In genomic region chr2:120600786-120601185, GRCh38 we compare ENCODE assay signal across 16 cellular contexts.
DNase-seq lines count a peak whose midpoint lies in the region; ATAC-seq and TF ChIP-seq lines count a peak whose summit lies in the region.
"Had no signal": no experiment of that assay in that cellular context is flagged by ENCODE, and none has a peak within 500 bp of the region (broad histone marks: within the 10 kb centered on the region; RNA-seq: fewer than 3 reads in every experiment).

No MANE protein-coding gene starts in this region.

- H3K27ac ChIP-seq in right cardiac atrium (ENCODE audit: low read length), result no peak overlapping the region
- H3K27ac ChIP-seq in mesenchymal stem cell (ENCODE audit: low read length, poor library complexity, severe bottlenecking), result no peak overlapping the region
- no peak overlapping the region for H3K27ac ChIP-seq in spleen

- H3K9ac ChIP-seq in mesenchymal stem cell (ENCODE audit: low read length), result no peak overlapping the region

- no peak overlapping the region for H3K14ac ChIP-seq in mesenchymal stem cell (ENCODE audit: low read length in 2 of 2)

- no peak overlapping the region for H2BK15ac ChIP-seq in mesenchymal stem cell (ENCODE audit: low read depth, poor library complexity, severe bottlenecking)

- no peak overlapping the region for H2AFZ ChIP-seq in mesenchymal stem cell (ENCODE audit: low read depth, low read length)

- peak overlapping the region; percentile 31 for H4K91ac ChIP-seq in mesenchymal stem cell (ENCODE audit: low read length)

- H3K4me3 ChIP-seq in right cardiac atrium (ENCODE audit: low read length) (no peak overlapping the region), mesenchymal stem cell (ENCODE audit: insufficient read depth in 1 of 2, low read depth in 1 of 2, low read length in 2 of 2) (no peak overlapping the region), spleen (no peak overlapping the region)

- no peak overlapping the region for H3K4me3 Mint-ChIP-seq in glutamatergic neuron (ENCODE audit: unreplicated experiment)
- H3K4me3 Mint-ChIP-seq in activated CD4-positive, alpha-beta memory T cell treated with anti-CD3 and anti-CD28 coated beads for 36 hours, result no peak overlapping the region
- H3K4me3 Mint-ChIP-seq: B cell; CD4-positive, alpha-beta T cell; H9 had no signal

- no peaks in the 10 kb centered on the region for H3K27me3 ChIP-seq in right cardiac atrium (ENCODE audit: control insufficient read depth, insufficient read depth)
- peaks cover 12 to 39% of the 10 kb centered on the region in 2 experiments for H3K27me3 ChIP-seq in mesenchymal stem cell (ENCODE audit: control insufficient read depth in 1 of 2, insufficient read depth in 1 of 2, low read length in 2 of 2)
- peaks cover 0 to 17% (median 0%) of the 10 kb centered on the region in 7 donors for H3K27me3 ChIP-seq in spleen (replicated peaks in 1 of 7)

- H3K79me1 ChIP-seq in mesenchymal stem cell (replicated peaks; ENCODE audit: low read length, poor library complexity, severe bottlenecking), result no peaks in the 10 kb centered on the region

- H3K4me1 Mint-ChIP-seq in glutamatergic neuron (ENCODE audit: low read depth, unreplicated experiment), result peaks cover 21% of the 10 kb centered on the region
- no peaks in the 10 kb centered on the region for H3K4me1 Mint-ChIP-seq in activated CD4-positive, alpha-beta memory T cell treated with anti-CD3 and anti-CD28 coated beads for 36 hours (ENCODE audit: low read depth)
- H3K4me1 Mint-ChIP-seq: B cell had no signal

- no peak overlapping the region for H2BK5ac ChIP-seq in mesenchymal stem cell (ENCODE audit: low read depth, low read length, poor library complexity, severe bottlenecking)

- H3K9me3 Mint-ChIP-seq in glutamatergic neuron (ENCODE audit: unreplicated experiment), result peaks cover 16% of the 10 kb centered on the region
- no peaks in the 10 kb centered on the region for H3K9me3 Mint-ChIP-seq in activated CD4-positive, alpha-beta memory T cell treated with anti-CD3 and anti-CD28 coated beads for 36 hours
- H3K9me3 Mint-ChIP-seq: CD4-positive, alpha-beta T cell had no signal

- POLR2A ChIA-PET in activated CD4-positive, alpha-beta memory T cell treated with anti-CD3 and anti-CD28 coated beads for 36 hours (lab: Charles Lee), result no interaction called here

- H3K4me1 ChIP-seq in right cardiac atrium (ENCODE audit: control insufficient read depth, insufficient read depth, low read length) (peaks cover 6% of the 10 kb centered on the region), mesenchymal stem cell (ENCODE audit: control insufficient read depth, insufficient read depth, low read depth, low read length) (peaks cover 8% of the 10 kb centered on the region), spleen (no peaks in the 10 kb centered on the region)

- 94% methylated on average over 5 of the region's 5 CpGs for WGBS in right cardiac atrium
- WGBS in mesenchymal stem cell, result 91% methylated on average over 5 of the region's 5 CpGs
- WGBS in spleen, 5 donors, result 90 to 94% (median 92%) methylated on average over 5 of the region's 5 CpGs

- no peak overlapping the region for H3K4ac ChIP-seq in mesenchymal stem cell (ENCODE audit: low read depth in 1 of 2, low read length in 2 of 2)

- intact Hi-C loops in right cardiac atrium (cut with DNase I), result no loop called here
- intact Hi-C loops in left cardiac atrium (cut with DNase I), result no loop called here
- intact Hi-C loops in spleen (cut with DNase I; ENCODE audit: low total_unique reads), result no loop called here
- intact Hi-C loops in activated CD4-positive, alpha-beta memory T cell treated with anti-CD3 and anti-CD28 coated beads for 36 hours (cut with micrococcal nuclease), result no loop called here

- peaks cover 8% of the 10 kb centered on the region for H3K36me3 Mint-ChIP-seq in glutamatergic neuron (ENCODE audit: unreplicated experiment)
- no peaks in the 10 kb centered on the region for H3K36me3 Mint-ChIP-seq in activated CD4-positive, alpha-beta memory T cell treated with anti-CD3 and anti-CD28 coated beads for 36 hours

- no peak overlapping the region for H4K8ac ChIP-seq in mesenchymal stem cell (ENCODE audit: low read length)

- H3K18ac ChIP-seq in mesenchymal stem cell (ENCODE audit: low read depth in 1 of 2, low read length in 2 of 2), result no peak overlapping the region

- no peak overlapping the region for H3K23ac ChIP-seq in mesenchymal stem cell (ENCODE audit: low read length in 2 of 2)

- H3K9me3 ChIP-seq in right cardiac atrium (ENCODE audit: control insufficient read depth, low read length) (no peaks in the 10 kb centered on the region), mesenchymal stem cell (ENCODE audit: control insufficient read depth, low read length) (no peaks in the 10 kb centered on the region), spleen (peaks cover 0 to 5% (median 0%) of the 10 kb centered on the region in 8 donors)

- H2BK120ac ChIP-seq in mesenchymal stem cell (ENCODE audit: low read depth, low read length), result no peak overlapping the region

- H2BK12ac ChIP-seq in mesenchymal stem cell (ENCODE audit: low read length in 2 of 2), result no peak overlapping the region

- DNase-seq in right cardiac atrium (peak in 2 of 3 donors; percentile 2 to 18), left cardiac atrium (no peak), glutamatergic neuron (peak; percentile 5), mesenchymal stem cell (no peak), spleen (peak; percentile 74)
- DNase-seq in activated CD4-positive, alpha-beta memory T cell treated with anti-CD3 and anti-CD28 coated beads for 36 hours, result no peak
- DNase-seq: C1 segment of cervical spinal cord; CD4-positive, alpha-beta T cell; DMS153; DMS79 treated with DMSO at 0.1 percent for 48 hours; EL; GOT3; H9 had no signal

- no peak for ATAC-seq in right cardiac atrium
- ATAC-seq in left cardiac atrium, result no peak
- ATAC-seq in GM19023 (IDR thresholded peaks at IDR 0.05; ENCODE audit: unreplicated experiment), result no peak
- ATAC-seq in GM18907 (IDR thresholded peaks at IDR 0.05; ENCODE audit: unreplicated experiment), result no peak

- CTCF ChIA-PET in activated CD4-positive, alpha-beta memory T cell treated with anti-CD3 and anti-CD28 coated beads for 36 hours (lab: Charles Lee), result no interaction called here

- no peak overlapping the region for H3K4me2 ChIP-seq in mesenchymal stem cell (ENCODE audit: low read length, poor library complexity, severe bottlenecking)

- no peak for TF ChIP-seq POLR2A in spleen (IDR thresholded peaks at IDR 0.05)

- no peak overlapping the region for H3K27ac Mint-ChIP-seq in glutamatergic neuron (ENCODE audit: unreplicated experiment)
- H3K27ac Mint-ChIP-seq in activated CD4-positive, alpha-beta memory T cell treated with anti-CD3 and anti-CD28 coated beads for 36 hours, result no peak overlapping the region
- H3K27ac Mint-ChIP-seq: B cell; CD4-positive, alpha-beta T cell; H9 had no signal

- H3K36me3 ChIP-seq in mesenchymal stem cell (ENCODE audit: control insufficient read depth in 1 of 2, insufficient read depth in 2 of 2, low read depth in 1 of 2, low read length in 2 of 2), result no peaks in the 10 kb centered on the region
- H3K36me3 ChIP-seq in spleen, result no peaks in the 10 kb centered on the region

- H2AK5ac ChIP-seq in mesenchymal stem cell (ENCODE audit: low read length, severe bottlenecking), result no peak overlapping the region

- TF ChIP-seq CTCF in glutamatergic neuron (IDR thresholded peaks at IDR 0.05; ENCODE audit: partially characterized antibody, unreplicated experiment) (no peak), spleen (IDR thresholded peaks at IDR 0.05 in 8 of 11, conservative IDR thresholded peaks at IDR 0.05 in 3 of 11) (no peak)

- H3K27me3 Mint-ChIP-seq in glutamatergic neuron (ENCODE audit: unreplicated experiment), result peaks cover 4% of the 10 kb centered on the region
- H3K27me3 Mint-ChIP-seq in activated CD4-positive, alpha-beta memory T cell treated with anti-CD3 and anti-CD28 coated beads for 36 hours, result peaks cover 12% of the 10 kb centered on the region

Comparison
In these comparisons a context has a peak if more than half of its experiments do, and no peak if none do; other contexts are left out.
1. DNase-seq: peak in right cardiac atrium (2 of 3), glutamatergic neuron (single experiment) and spleen (single experiment); none in left cardiac atrium (single experiment), mesenchymal stem cell (single experiment) and activated CD4-positive, alpha-beta memory T cell treated with anti-CD3 and anti-CD28 coated beads for 36 hours (single experiment).